ENCODE assay signal across 27 cellular contexts in the genomic region with DNA sequence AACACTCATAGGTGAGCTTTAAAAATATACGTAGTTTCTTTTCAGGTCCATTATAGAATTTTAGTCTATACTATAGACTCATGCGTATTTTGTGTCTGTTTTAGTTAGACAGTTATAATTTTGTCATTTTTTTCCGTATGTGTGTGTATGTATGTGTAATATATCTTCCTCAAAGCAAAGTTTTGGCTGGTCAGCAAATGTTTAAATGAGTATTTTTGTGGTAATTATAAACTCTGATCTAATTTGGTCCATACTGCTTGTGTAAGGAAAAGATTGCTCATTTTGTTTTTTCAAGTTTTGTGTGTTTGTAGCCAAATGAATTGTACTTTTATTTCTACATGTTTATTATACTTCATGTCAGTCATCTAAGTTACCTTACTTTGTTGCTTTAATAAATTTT. TPM values are rescaled to one million over a fixed set of nuclear protein-coding genes. Genes with fewer than 3 reads are reported as not detected.
DNase-seq lines count a peak whose midpoint lies in the region; ATAC-seq, FAIRE-seq and TF ChIP-seq lines count a peak whose summit lies in the region.
"Had no signal": no experiment of that assay in that cellular context is flagged by ENCODE, and none has a peak within 500 bp of the region (broad histone marks: within the 10 kb centered on the region; RNA-seq: fewer than 3 reads in every experiment).

No MANE protein-coding gene starts in this region.

- H3K27ac ChIP-seq in K562 (ENCODE audit: extremely low read depth, low read depth, low read length), result no peak overlapping the region
- H3K27ac ChIP-seq: SK-N-MC had no signal

- TF ChIP-seq RAD21 in K562 (CRISPR knock-in tag; conservative IDR thresholded peaks at IDR 0.05 in 1 of 2, IDR thresholded peaks at IDR 0.05 in 1 of 2), result no peak

- no peak overlapping the region for H3K4me2 ChIP-seq in K562 (ENCODE audit: insufficient read depth, low read length)

- POLR2A ChIA-PET in K562 (lab: Yijun Ruan, JAX), result no interaction called here
- POLR2A ChIA-PET in WTC11 (lab: Charles Lee), result no interaction called here

- DNase-seq in HFFc6 (no peak), K562 (ENCODE audit: extremely low read depth in 1 of 4, low spot score in 3 of 4) (no peak), mesothelial cell of epicardium (ENCODE audit: low spot score in 2 of 2, unreplicated experiment in 2 of 2) (no peak), WTC11 (ENCODE audit: low spot score) (no peak), NOMO-1 treated with DMSO at 0.1 percent for 48 hours (lab: John Stamatoyannopoulos, UW; ENCODE audit: unreplicated experiment) (no peak)
- DNase-seq: C1 segment of cervical spinal cord; CD4-positive, alpha-beta memory T cell; COR-L47; DMS53; GDM1; H7; NCI-H1048; NCI-H1417; NCI-H1694; NCI-H2029 treated with DMSO at 0.1 percent for 48 hours; NCI-H2227 treated with DMSO at 0.1 percent for 48 hours; NCI-H526 treated with DMSO at 0.1 percent for 48 hours; RPMI8226; SHP77 had no signal

- no peak for TF ChIP-seq POLR2A in K562 (conservative IDR thresholded peaks at IDR 0.05)
- TF ChIP-seq POLR2A in GM18505 (IDR thresholded peaks at IDR 0.05; ENCODE audit: borderline replicate concordance, extremely low read depth, insufficient read depth, insufficient read length), result no peak

- H3K36me3 ChIP-seq in K562 (ENCODE audit: control insufficient read depth, insufficient read depth, low read length), result peaks cover 10% of the 10 kb centered on the region; the same call in 2 of the 3 replicates

- H3K9me3 Mint-ChIP-seq in HFFc6 (no peaks in the 10 kb centered on the region), mesothelial cell of epicardium (no peaks in the 10 kb centered on the region), WTC11 (no peaks in the 10 kb centered on the region)
- H3K9me3 Mint-ChIP-seq: CD4-positive, alpha-beta memory T cell had no signal

- H3K27me3 Mint-ChIP-seq in HFFc6 (ENCODE audit: insufficient read depth) (peaks cover 2% of the 10 kb centered on the region; the same call in 1 of the 2 replicates), mesothelial cell of epicardium (ENCODE audit: low read depth) (no peaks in the 10 kb centered on the region), WTC11 (ENCODE audit: low read depth) (no peaks in the 10 kb centered on the region)
- H3K27me3 Mint-ChIP-seq: CD4-positive, alpha-beta memory T cell; IgD-negative memory B cell had no signal

- WGBS in K562 (ENCODE audit: insufficient coverage, low coverage, missing lambda C conversion rate), result 63% methylated on average over 3 of the region's 3 CpGs

- H3K4me3 Mint-ChIP-seq in HFFc6, result no peak overlapping the region
- no peak overlapping the region for H3K4me3 Mint-ChIP-seq in mesothelial cell of epicardium
- no peak overlapping the region for H3K4me3 Mint-ChIP-seq in WTC11
- H3K4me3 Mint-ChIP-seq: CD4-positive, alpha-beta memory T cell had no signal

- no peak overlapping the region for H2AFZ ChIP-seq in K562 (ENCODE audit: low read depth, low read length)

- CTCF ChIA-PET in K562 (lab: Yijun Ruan, JAX; ENCODE audit: low intra/inter-chr PET ratio) (no interaction called here), WTC11 (lab: Charles Lee) (no interaction called here)

- no peaks in the 10 kb centered on the region for H3K9me3 ChIP-seq in K562 (replicated peaks; ENCODE audit: control insufficient read depth, insufficient read depth, low read depth, low read length)

- H3K36me3 Mint-ChIP-seq in HFFc6 (ENCODE audit: low read depth) (peaks cover 20% of the 10 kb centered on the region), mesothelial cell of epicardium (peaks cover 2% of the 10 kb centered on the region), WTC11 (no peaks in the 10 kb centered on the region)

- in situ Hi-C loops in K562 (cut with MboI), result no loop called here

- no peak for TF ChIP-seq EP300 in K562 (IDR thresholded peaks at IDR 0.05; ENCODE audit: low read length)

- no peak for TF ChIP-seq CTCF in HFFc6 (IDR thresholded peaks at IDR 0.05)
- TF ChIP-seq CTCF in K562 (IDR thresholded peaks at IDR 0.05 in 2 of 3, conservative IDR thresholded peaks at IDR 0.05 in 1 of 3; ENCODE audit: insufficient read depth in 2 of 3, low read depth in 1 of 3, low read length in 3 of 3), result no peak
- TF ChIP-seq CTCF in mesothelial cell of epicardium (IDR thresholded peaks at IDR 0.05; ENCODE audit: unreplicated experiment), result no peak
- TF ChIP-seq CTCF in WTC11 (IDR thresholded peaks at IDR 0.05), result no peak

- H3K27ac Mint-ChIP-seq in HFFc6 (0 out of 2 replicates have a peak overlapping the region, but pooled peaks have one; percentile 5), mesothelial cell of epicardium (peak overlapping the region; percentile 25), WTC11 (no peak overlapping the region)

- intact Hi-C loops in K562 (cut with micrococcal nuclease), result no loop called here

- no peak overlapping the region for H3K9ac ChIP-seq in K562 (ENCODE audit: insufficient read depth in 1 of 2, low read depth in 2 of 2, low read length in 2 of 2)

- no TSS peak for BruUV-seq in K562 (replicated peaks; lab: Mats Ljungman, UMichigan)

- H3K9me1 ChIP-seq in K562 (ENCODE audit: control insufficient read depth, insufficient read depth, low read length), result no peaks in the 10 kb centered on the region

- no peak overlapping the region for H3K4me3 ChIP-seq in K562
- H3K4me3 ChIP-seq: GM12878, SK-N-MC had no signal

- H3K27me3 ChIP-seq in K562 (ENCODE audit: control insufficient read depth in 2 of 2, insufficient read depth in 2 of 2, low read length in 2 of 2), result no peaks in the 10 kb centered on the region

- H3K79me2 ChIP-seq in K562 (ENCODE audit: control insufficient read depth, insufficient read depth, low read length), result peaks cover 36% of the 10 kb centered on the region

- ATAC-seq in K562 (no peak), WTC11 (no peak), GM18505 (IDR thresholded peaks at IDR 0.05; ENCODE audit: unreplicated experiment) (no peak)
- ATAC-seq: GM12878 had no signal

- H3K4me1 ChIP-seq in K562 (replicated peaks in 1 of 2; ENCODE audit: control insufficient read depth in 2 of 2, insufficient read depth in 2 of 2, low read length in 2 of 2), result no peaks in the 10 kb centered on the region; a peak in 2 of 5 replicates

- FAIRE-seq in G401.6 (lab: Jason Lieb, UNC) (peak; percentile 73), K562 (lab: Jason Lieb, UNC) (no peak)
- FAIRE-seq: GM12878, GM19239 had no signal

- no peaks in the 10 kb centered on the region for H4K20me1 ChIP-seq in K562 (replicated peaks; ENCODE audit: control insufficient read depth, insufficient read depth, low read length)

- H3K4me1 Mint-ChIP-seq in HFFc6 (ENCODE audit: low read depth) (peaks cover 61% of the 10 kb centered on the region), mesothelial cell of epicardium (peaks cover 23% of the 10 kb centered on the region), WTC11 (no peaks in the 10 kb centered on the region)

TF ChIP-seq in K562, 482 proteins besides CTCF, POLR2A, EP300 and RAD21:
- TF ChIP-seq TFAM (CRISPR knock-in tag; conservative IDR thresholded peaks at IDR 0.05), result no peak
- TF ChIP-seq ZNF316 (IDR thresholded peaks at IDR 0.05), result peak; percentile 39; the same call in 1 of the 2 replicates

TF ChIP-seq in WTC11, 78 proteins besides CTCF, POLR2A, EP300 and RAD21 (continues in another document):
- no peak for TF ChIP-seq GTF2I (CRISPR knock-in tag; conservative IDR thresholded peaks at IDR 0.05)
- no peak for TF ChIP-seq SMAD4 (CRISPR knock-in tag; IDR thresholded peaks at IDR 0.05)
- TF ChIP-seq CREM (CRISPR knock-in tag; IDR thresholded peaks at IDR 0.05), result no peak

RNA-seq across cellular contexts. Expression of gene KCTD4, which starts 20.5 kb away (rescaled TPM):
- total RNA-seq in HFFc6 (2021; fragmentation: NEBNext Ultra II Directional; extraction: Animal tissue kit (Norgen Biotek cat#: 25700)), result 1 to 10 TPM in 4 of 6 experiments, under 1 TPM in 2; 0.73 to 4.5 (median 1.1) TPM
- total RNA-seq in K562 (2011; cell fraction: chromatin; rRNA removed; ENCODE audit: low replicate concordance), result not detected in 2 replicates
- not detected in 2 replicates for total RNA-seq in K562 (2011; cell fraction: nucleolus; rRNA removed)
- not detected in 2 replicates for total RNA-seq in K562 (2011; cell fraction: nucleoplasm; rRNA removed)
- total RNA-seq in K562 (2014; rRNA removed) (not detected in 2 replicates), K562 (2014; rRNA removed; fragmentation: Illumina TruSeq; extraction: Trizol) (not detected in 2 replicates), K562 (2015; rRNA removed; fragmentation: Illumina TruSeq; extraction: Trizol) (not detected in 2 replicates), K562 (2021) (not detected in 2 replicates), mesothelial cell of epicardium (not detected in 3 replicates), WTC11 (2021) (not detected in 3 replicates)
- polyA plus RNA-seq in K562 (2011; rRNA removed) (not detected in 2 replicates), K562 (2014; fragmentation: Illumina TruSeq; extraction: Trizol) (not detected in 2 replicates), K562 (2014; fragmentation: Nextera tagmentation; extraction: Ambion mirVana) (not detected), K562 (2014; rRNA removed) (not detected in 2 replicates)
- polyA plus RNA-seq in K562 (2011; cell fraction: cytosol; rRNA removed), result not detected in 2 replicates
- not detected in 2 replicates for polyA plus RNA-seq in K562 (2011; cell fraction: nucleus; rRNA removed)
- not detected in 2 replicates for polyA plus RNA-seq in K562 (2012)
- polyA minus RNA-seq in K562 (2011; rRNA and poly(A)+ RNA removed), result not detected in 2 replicates
- not detected in 2 replicates for polyA minus RNA-seq in K562 (2011; cell fraction: cytosol; rRNA and poly(A)+ RNA removed)
- polyA minus RNA-seq in K562 (2011; cell fraction: nucleus; rRNA and poly(A)+ RNA removed), result not detected in 2 replicates
- total RNA-seq: A673; CD4-positive, alpha-beta memory T cell; GM12878; H7; NCI-H460 had no signal
- polyA plus RNA-seq: IgD-negative memory B cell had no signal

RNA-seq across cellular contexts. Expression of gene GTF2F2, which starts 60.0 kb away (rescaled TPM):
- 10 to 100 TPM; 22.9 to 31.5 (median 24.7) TPM for total RNA-seq in HFFc6 (2021; fragmentation: NEBNext Ultra II Directional; extraction: Animal tissue kit (Norgen Biotek cat#: 25700))
- 11.2 and 29.0 TPM in 2 replicates for total RNA-seq in K562 (2011; cell fraction: chromatin; rRNA removed; ENCODE audit: low replicate concordance)
- total RNA-seq in K562 (2011; cell fraction: nucleolus; rRNA removed), result 9.5 and 10.9 TPM in 2 replicates
- 15.8 and 25.6 TPM in 2 replicates for total RNA-seq in K562 (2011; cell fraction: nucleoplasm; rRNA removed)
- total RNA-seq in K562 (2014; rRNA removed) (27.8 and 32.4 TPM in 2 replicates), K562 (2014; rRNA removed; fragmentation: Illumina TruSeq; extraction: Trizol) (44.8 and 52.0 TPM in 2 replicates), K562 (2015; rRNA removed; fragmentation: Illumina TruSeq; extraction: Trizol) (35.4 and 38.3 TPM in 2 replicates), K562 (2021) (30.5 and 32.3 TPM in 2 replicates), mesothelial cell of epicardium (19.9 to 21.4 TPM (median 20.7 TPM) in 3 replicates), WTC11 (2021) (27.5 to 33.8 TPM (median 29.7 TPM) in 3 replicates)
- polyA plus RNA-seq in K562 (2011; rRNA removed) (20.4 and 24.4 TPM in 2 replicates), K562 (2014; fragmentation: Illumina TruSeq; extraction: Trizol) (28.4 and 32.8 TPM in 2 replicates), K562 (2014; fragmentation: Nextera tagmentation; extraction: Ambion mirVana) (10 to 100 TPM; 19.7 to 22.6 TPM), K562 (2014; rRNA removed) (33.5 and 39.9 TPM in 2 replicates)
- 5.0 and 8.5 TPM in 2 replicates for polyA plus RNA-seq in K562 (2011; cell fraction: cytosol; rRNA removed)
- polyA plus RNA-seq in K562 (2011; cell fraction: nucleus; rRNA removed), result 4.1 and 6.8 TPM in 2 replicates
- 18.9 and 22.7 TPM in 2 replicates for polyA plus RNA-seq in K562 (2012)
- polyA minus RNA-seq in K562 (2011; rRNA and poly(A)+ RNA removed), result 17.7 and 20.7 TPM in 2 replicates
- polyA minus RNA-seq in K562 (2011; cell fraction: cytosol; rRNA and poly(A)+ RNA removed), result 7.2 and 9.9 TPM in 2 replicates
- 8.1 and 12.7 TPM in 2 replicates for polyA minus RNA-seq in K562 (2011; cell fraction: nucleus; rRNA and poly(A)+ RNA removed)
